In genomic region chrX:154378059-154378798, GRCh38 we compare ENCODE assay signal across 8 cellular contexts. TPM values are rescaled to one million over a fixed set of nuclear protein-coding genes. Genes with fewer than 3 reads are reported as not detected.
DNase-seq lines count a peak whose midpoint lies in the region; ATAC-seq and TF ChIP-seq lines count a peak whose summit lies in the region.

No MANE protein-coding gene starts in this region.

- H3K27me3 ChIP-seq in neutrophil, result no peaks in the 10 kb centered on the region

- no peaks in the 10 kb centered on the region for H3K9me3 Mint-ChIP-seq in activated T-cell treated with anti-CD3 and anti-CD28 coated beads, Interleukin-2, amount 50 U/mL, for 72 hours

- no peaks in the 10 kb centered on the region for H3K27me3 Mint-ChIP-seq in activated T-cell treated with anti-CD3 and anti-CD28 coated beads, Interleukin-2, amount 50 U/mL, for 72 hours (ENCODE audit: low read depth)

- peak overlapping the region; percentile 81 for H3K27ac ChIP-seq in KOPT-K1 (ENCODE audit: low read depth, low read length, poor library complexity, severe bottlenecking)
- peak overlapping the region; percentile 97 for H3K27ac ChIP-seq in neutrophil

- peaks cover 28% of the 10 kb centered on the region for H3K4me1 Mint-ChIP-seq in activated T-cell treated with anti-CD3 and anti-CD28 coated beads, Interleukin-2, amount 50 U/mL, for 72 hours (ENCODE audit: low read depth)

- H3K4me3 ChIP-seq in fibroblast of the aortic adventitia (ENCODE audit: low read depth, low read length) (peak overlapping the region; percentile 59), neutrophil (ENCODE audit: low read depth in 1 of 2, low read length in 1 of 2) (peak overlapping the region; percentile 61 to 69)

- ATAC-seq in GM19467 (IDR thresholded peaks at IDR 0.05; ENCODE audit: unreplicated experiment) (peak; percentile 1), GM18861 (IDR thresholded peaks at IDR 0.05; ENCODE audit: unreplicated experiment) (no peak)
- ATAC-seq in activated T-cell treated with anti-CD3 and anti-CD28 coated beads, Interleukin-2, amount 50 U/mL, for 72 hours (replicated peaks in 1 of 2), result peak; percentile 1

- peaks cover 33 to 35% of the 10 kb centered on the region in 2 experiments for H3K4me1 ChIP-seq in neutrophil (ENCODE audit: control insufficient read depth in 1 of 2, insufficient read depth in 1 of 2, low read depth in 1 of 2, low read length in 1 of 2)

- H3K36me3 ChIP-seq in KOPT-K1 (ENCODE audit: insufficient read depth, low read length) (peaks cover 6% of the 10 kb centered on the region), neutrophil (no peaks in the 10 kb centered on the region)

- no peak for TF ChIP-seq CTCF in fibroblast of the aortic adventitia (IDR thresholded peaks at IDR 0.05; ENCODE audit: insufficient read depth, low read length)
- no peak for TF ChIP-seq CTCF in neutrophil (IDR thresholded peaks at IDR 0.05)

- peak overlapping the region; percentile 81 to 93 for H3K4me3 Mint-ChIP-seq in activated T-cell treated with anti-CD3 and anti-CD28 coated beads, Interleukin-2, amount 50 U/mL, for 72 hours

- peaks cover 4 to 5% of the 10 kb centered on the region in 2 donors for H3K36me3 Mint-ChIP-seq in activated T-cell treated with anti-CD3 and anti-CD28 coated beads, Interleukin-2, amount 50 U/mL, for 72 hours (ENCODE audit: insufficient read depth in 2 of 2)

- H3K9me3 ChIP-seq in KOPT-K1 (ENCODE audit: insufficient read depth, low read length, poor library complexity, severe bottlenecking) (no peaks in the 10 kb centered on the region), neutrophil (no peaks in the 10 kb centered on the region)

- DNase-seq in D341Med (ENCODE audit: low spot score) (peak; percentile 82), fibroblast of the aortic adventitia (ENCODE audit: low read depth) (no peak), G401 (ENCODE audit: low spot score) (no peak)
- peak in 1 of 2 donors; percentile 46 for DNase-seq in activated T-cell treated with anti-CD3 and anti-CD28 coated beads, Interleukin-2, amount 50 U/mL, for 72 hours

- H3K27ac Mint-ChIP-seq in activated T-cell treated with anti-CD3 and anti-CD28 coated beads, Interleukin-2, amount 50 U/mL, for 72 hours, result no peak overlapping the region

- in situ Hi-C loops in G401 (cut with HindIII; ENCODE audit: low sequenced_read_pairs), result no loop called here

RNA-seq across cellular contexts. Expression of gene EMD, which starts 0.9 kb away (rescaled TPM):
- total RNA-seq in activated T-cell treated with anti-CD3 and anti-CD28 coated beads, Interleukin-2, amount 50 U/mL, for 72 hours, result 10 to 100 TPM; 91.0 to 92.9 TPM
- 9.6 and 29.9 TPM in 2 replicates for total RNA-seq in fibroblast of the aortic adventitia (ENCODE audit: low replicate concordance)
- 49.8 and 72.5 TPM in 2 replicates for total RNA-seq in G401 (2014; rRNA removed; shearing (Covaris generic))

RNA-seq across cellular contexts. Expression of gene FLNA, which starts 3.8 kb away (rescaled TPM):
- total RNA-seq in activated T-cell treated with anti-CD3 and anti-CD28 coated beads, Interleukin-2, amount 50 U/mL, for 72 hours, result 100 to 1,000 TPM; 755 to 777 TPM
- total RNA-seq in fibroblast of the aortic adventitia (ENCODE audit: low replicate concordance), result 549 and 1,365 TPM in 2 replicates
- total RNA-seq in G401 (2014; rRNA removed; shearing (Covaris generic)), result 811 and 832 TPM in 2 replicates

RNA-seq across cellular contexts. Expression of gene RPL10, which starts 19.9 kb away (rescaled TPM):
- total RNA-seq in activated T-cell treated with anti-CD3 and anti-CD28 coated beads, Interleukin-2, amount 50 U/mL, for 72 hours, result 1,000 to 10,000 TPM; 3,958 to 4,635 TPM
- total RNA-seq in fibroblast of the aortic adventitia (ENCODE audit: low replicate concordance), result 1,297 and 3,230 TPM in 2 replicates
- 2,883 and 3,419 TPM in 2 replicates for total RNA-seq in G401 (2014; rRNA removed; shearing (Covaris generic))

RNA-seq across cellular contexts. Expression of gene DNASE1L1, which starts 30.8 kb away (rescaled TPM):
- 10 to 100 TPM in 1 of 2 donors, 1 to 10 TPM in 1; 9.3 to 11.4 TPM for total RNA-seq in activated T-cell treated with anti-CD3 and anti-CD28 coated beads, Interleukin-2, amount 50 U/mL, for 72 hours
- 15.8 and 31.0 TPM in 2 replicates for total RNA-seq in fibroblast of the aortic adventitia (ENCODE audit: low replicate concordance)
- total RNA-seq in G401 (2014; rRNA removed; shearing (Covaris generic)), result 20.5 and 41.3 TPM in 2 replicates

RNA-seq across cellular contexts. Expression of gene TAFAZZIN, which starts 33.1 kb away (rescaled TPM):
- 100 to 1,000 TPM in 1 of 2 donors, 10 to 100 TPM in 1; 89.0 to 106 TPM for total RNA-seq in activated T-cell treated with anti-CD3 and anti-CD28 coated beads, Interleukin-2, amount 50 U/mL, for 72 hours
- total RNA-seq in fibroblast of the aortic adventitia (ENCODE audit: low replicate concordance), result 18.0 and 30.9 TPM in 2 replicates
- 16.9 and 39.4 TPM in 2 replicates for total RNA-seq in G401 (2014; rRNA removed; shearing (Covaris generic))
